ENCODE assay signal across 1 cellular context in the genomic region with DNA sequence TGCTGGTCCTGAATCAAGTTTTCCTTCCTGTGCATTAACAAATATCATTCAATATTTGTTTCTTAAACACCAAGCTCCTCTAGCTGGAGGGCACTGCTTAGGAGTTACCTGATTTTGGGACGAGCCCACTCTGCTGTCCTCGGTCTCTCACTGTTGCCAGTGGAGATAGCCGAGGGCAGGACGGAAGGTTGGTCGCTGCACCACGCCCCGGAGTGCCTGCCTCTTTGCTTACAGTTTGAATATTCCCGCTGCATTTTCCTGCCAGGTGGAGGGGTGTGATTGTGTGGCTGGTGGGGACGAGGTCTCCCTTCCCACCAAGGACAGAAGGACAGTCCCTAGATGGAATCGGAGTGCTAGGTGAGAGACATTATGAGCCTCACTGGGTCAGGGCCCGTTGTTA.
TF ChIP-seq lines count a peak whose summit lies in the region.

No MANE protein-coding gene starts in this region.

TF ChIP-seq in WTC11, 78 proteins besides CTCF, POLR2A, EP300 and RAD21 (continued from another document):
- TF ChIP-seq, protein P1, sequence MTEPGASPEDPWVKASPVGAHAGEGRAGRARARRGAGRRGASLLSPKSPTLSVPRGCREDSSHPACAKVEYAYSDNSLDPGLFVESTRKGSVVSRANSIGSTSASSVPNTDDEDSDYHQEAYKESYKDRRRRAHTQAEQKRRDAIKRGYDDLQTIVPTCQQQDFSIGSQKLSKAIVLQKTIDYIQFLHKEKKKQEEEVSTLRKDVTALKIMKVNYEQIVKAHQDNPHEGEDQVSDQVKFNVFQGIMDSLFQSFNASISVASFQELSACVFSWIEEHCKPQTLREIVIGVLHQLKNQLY (CRISPR knock-in tag; IDR thresholded peaks at IDR 0.05) = no peak
- no peak for TF ChIP-seq JAZF1 (CRISPR knock-in tag; IDR thresholded peaks at IDR 0.05)
- TF ChIP-seq SMAD3 (CRISPR knock-in tag; IDR thresholded peaks at IDR 0.05; ENCODE audit: borderline replicate concordance) = no peak
- TF ChIP-seq ZNF232 (CRISPR knock-in tag; IDR thresholded peaks at IDR 0.05) = no peak
- TF ChIP-seq NFYB (CRISPR knock-in tag; conservative IDR thresholded peaks at IDR 0.05; ENCODE audit: low read depth) = no peak
- no peak for TF ChIP-seq SMAD4 (CRISPR knock-in tag; IDR thresholded peaks at IDR 0.05)
